In genomic region chr3:123279121-123279520, GRCh38 we compare ENCODE assay signal across 1 cellular context.
TF ChIP-seq lines count a peak whose summit lies in the region.

No MANE protein-coding gene starts in this region.

TF ChIP-seq in WTC11, 78 proteins besides CTCF, POLR2A, EP300 and RAD21 (continued from another document):
- TF ChIP-seq PRDM15 (CRISPR knock-in tag; IDR thresholded peaks at IDR 0.05), result no peak
- no peak for TF ChIP-seq SMAD3 (CRISPR knock-in tag; IDR thresholded peaks at IDR 0.05; ENCODE audit: borderline replicate concordance)
